ENCODE assay signal across 31 cellular contexts in genomic region chr10:57320416-57320815, GRCh38.
"Had no signal": no experiment of that assay in that cellular context is flagged by ENCODE, and none has a peak within 500 bp of the region (broad histone marks: within the 10 kb centered on the region; RNA-seq: fewer than 3 reads in every experiment).

No MANE protein-coding gene starts in this region.

- H3K4me3 ChIP-seq: adrenal gland, coronary artery, dorsolateral prefrontal cortex had no signal

- H3K27ac ChIP-seq: adrenal gland, brain microvascular endothelial cell, coronary artery, dorsolateral prefrontal cortex, VCaP had no signal

- H3K27ac Mint-ChIP-seq: activated CD4-positive, alpha-beta memory T cell treated with anti-CD3 and anti-CD28 coated beads for 36 hours; activated CD8-positive, alpha-beta memory T cell treated with anti-CD3 and anti-CD28 coated beads, Interleukin-2, amount 10 ng/mL, durations not matched to agents 7 days and 5 days; activated CD8-positive, alpha-beta T cell treated with anti-CD3 and anti-CD28 coated beads, Interleukin-2, amount 10 ng/mL, durations not matched to agents 7 days and 5 days; activated naive CD4-positive, alpha-beta T cell treated with anti-CD3 and anti-CD28 coated beads for 36 hours; activated naive CD4-positive, alpha-beta T cell treated with anti-CD3 and anti-CD28 coated beads, Interleukin-2, amount 50 U/mL, for 24 hours; activated naive CD8-positive, alpha-beta T cell treated with anti-CD3 and anti-CD28 coated beads for 36 hours; activated naive CD8-positive, alpha-beta T cell treated with anti-CD3 and anti-CD28 coated beads, Interleukin-2, amount 50 U/mL, for 24 hours; activated T-helper 1 cell treated with anti-CD3 and anti-CD28 coated beads, Interleukin-12 subunit alpha, Interleukin-12 subunit beta, Interleukin-2, Interleukin-4 antibody, amounts not matched to agents 30 ng/mL and 10 ng/mL and 1 ng/mL, durations not matched to agents 14 hours and 24 hours and 36 hours; activated T-helper 2 cell treated with anti-CD3 and anti-CD28 coated beads, Interferon-gamma antibody, Interleukin-2, Interleukin-4, amounts not matched to agents 10 μg/mL and 5 μg/mL and 100 μg/mL, durations not matched to agents 14 hours and 24 hours and 36 hours; dendritic cell treated with granulocyte-macrophage colony-stimulating factor and Interleukin-4, amounts not matched to agents 40 ng/mL and 50 ng/mL, for 4 days; endodermal cell; WTC11 had no signal

- ATAC-seq: activated CD8-positive, alpha-beta memory T cell treated with anti-CD3 and anti-CD28 coated beads, Interleukin-2, amount 10 ng/mL, durations not matched to agents 7 days and 5 days; activated CD8-positive, alpha-beta T cell treated with anti-CD3 and anti-CD28 coated beads, Interleukin-2, amount 10 ng/mL, durations not matched to agents 7 days and 5 days; activated naive CD8-positive, alpha-beta T cell treated with anti-CD3 and anti-CD28 coated beads, Interleukin-2, amount 50 U/mL, for 24 hours; esophagus mucosa; WTC11 had no signal

- H3K4me1 Mint-ChIP-seq: activated CD8-positive, alpha-beta memory T cell treated with anti-CD3 and anti-CD28 coated beads, Interleukin-2, amount 10 ng/mL, durations not matched to agents 7 days and 5 days; activated naive CD4-positive, alpha-beta T cell treated with anti-CD3 and anti-CD28 coated beads, Interleukin-2, amount 50 U/mL, for 24 hours; activated naive CD8-positive, alpha-beta T cell treated with anti-CD3 and anti-CD28 coated beads for 36 hours; activated naive CD8-positive, alpha-beta T cell treated with anti-CD3 and anti-CD28 coated beads, Interleukin-2, amount 50 U/mL, for 24 hours; central memory CD8-positive, alpha-beta T cell; endodermal cell; WTC11 had no signal

- H3K36me3 Mint-ChIP-seq: activated CD4-positive, alpha-beta memory T cell treated with anti-CD3 and anti-CD28 coated beads for 36 hours; activated CD8-positive, alpha-beta memory T cell treated with anti-CD3 and anti-CD28 coated beads, Interleukin-2, amount 10 ng/mL, durations not matched to agents 7 days and 5 days; activated naive CD4-positive, alpha-beta T cell treated with anti-CD3 and anti-CD28 coated beads, Interleukin-2, amount 50 U/mL, for 24 hours; activated naive CD8-positive, alpha-beta T cell treated with anti-CD3 and anti-CD28 coated beads for 36 hours; WTC11 had no signal

- DNase-seq: activated CD4-positive, alpha-beta memory T cell treated with anti-CD3 and anti-CD28 coated beads for 36 hours; activated CD4-positive, alpha-beta T cell treated with anti-CD3 and anti-CD28 coated beads for 1 hour; activated CD4-positive, alpha-beta T cell treated with anti-CD3 and anti-CD28 coated beads for 48 hours; activated CD8-positive, alpha-beta memory T cell treated with anti-CD3 and anti-CD28 coated beads, Interleukin-2, amount 10 ng/mL, durations not matched to agents 7 days and 5 days; activated CD8-positive, alpha-beta memory T cell treated with anti-CD3 and anti-CD28 coated beads, Interleukin-2, amount 50 U/mL, for 4 hours; activated CD8-positive, alpha-beta T cell treated with anti-CD3 and anti-CD28 coated beads, Interleukin-2, amount 10 ng/mL, durations not matched to agents 7 days and 5 days; activated effector memory CD4-positive, alpha-beta T cell treated with anti-CD3 and anti-CD28 coated beads, Interleukin-2, amount 50 U/mL, for 16 hours; activated naive CD4-positive, alpha-beta T cell treated with anti-CD3 and anti-CD28 coated beads for 36 hours; activated naive CD8-positive, alpha-beta T cell treated with anti-CD3 and anti-CD28 coated beads for 36 hours; activated naive CD8-positive, alpha-beta T cell treated with anti-CD3 and anti-CD28 coated beads, Interleukin-2, amount 50 U/mL, for 24 hours; activated T-cell treated with anti-CD3 and anti-CD28 coated beads, Interleukin-2, amount 50 U/mL, for 1 hour; activated T-cell treated with anti-CD3 and anti-CD28 coated beads, Interleukin-2, amount 50 U/mL, for 48 hours; adrenal gland; amygdala; aorta; brain microvascular endothelial cell; dorsolateral prefrontal cortex; effector memory CD4-positive, alpha-beta T cell; endodermal cell; foreskin fibroblast; head of caudate nucleus; T-helper 2 cell had no signal

- H3K4me3 Mint-ChIP-seq: activated CD4-positive, alpha-beta memory T cell treated with anti-CD3 and anti-CD28 coated beads for 36 hours; activated CD8-positive, alpha-beta memory T cell treated with anti-CD3 and anti-CD28 coated beads, Interleukin-2, amount 10 ng/mL, durations not matched to agents 7 days and 5 days; activated CD8-positive, alpha-beta T cell treated with anti-CD3 and anti-CD28 coated beads, Interleukin-2, amount 10 ng/mL, durations not matched to agents 7 days and 5 days; activated naive CD4-positive, alpha-beta T cell treated with anti-CD3 and anti-CD28 coated beads for 36 hours; activated naive CD4-positive, alpha-beta T cell treated with anti-CD3 and anti-CD28 coated beads, Interleukin-2, amount 50 U/mL, for 24 hours; activated naive CD8-positive, alpha-beta T cell treated with anti-CD3 and anti-CD28 coated beads for 36 hours; activated naive CD8-positive, alpha-beta T cell treated with anti-CD3 and anti-CD28 coated beads, Interleukin-2, amount 50 U/mL, for 24 hours; activated T-helper 1 cell treated with anti-CD3 and anti-CD28 coated beads, Interleukin-12 subunit alpha, Interleukin-12 subunit beta, Interleukin-2, Interleukin-4 antibody, amounts not matched to agents 30 ng/mL and 10 ng/mL and 1 ng/mL, durations not matched to agents 14 hours and 24 hours and 36 hours; central memory CD8-positive, alpha-beta T cell; dendritic cell treated with granulocyte-macrophage colony-stimulating factor and Interleukin-4, amounts not matched to agents 40 ng/mL and 50 ng/mL, for 4 days; endodermal cell; WTC11 had no signal

- H3K27me3 Mint-ChIP-seq: activated CD4-positive, alpha-beta memory T cell treated with anti-CD3 and anti-CD28 coated beads for 36 hours; activated CD8-positive, alpha-beta memory T cell treated with anti-CD3 and anti-CD28 coated beads, Interleukin-2, amount 10 ng/mL, durations not matched to agents 7 days and 5 days; activated naive CD4-positive, alpha-beta T cell treated with anti-CD3 and anti-CD28 coated beads, Interleukin-2, amount 50 U/mL, for 24 hours; activated naive CD8-positive, alpha-beta T cell treated with anti-CD3 and anti-CD28 coated beads for 36 hours; activated naive CD8-positive, alpha-beta T cell treated with anti-CD3 and anti-CD28 coated beads, Interleukin-2, amount 50 U/mL, for 24 hours; central memory CD8-positive, alpha-beta T cell; dendritic cell treated with granulocyte-macrophage colony-stimulating factor and Interleukin-4, amounts not matched to agents 40 ng/mL and 50 ng/mL, for 4 days had no signal

- H3K9me3 Mint-ChIP-seq: activated CD4-positive, alpha-beta memory T cell treated with anti-CD3 and anti-CD28 coated beads for 36 hours; activated naive CD4-positive, alpha-beta T cell treated with anti-CD3 and anti-CD28 coated beads for 36 hours; activated naive CD4-positive, alpha-beta T cell treated with anti-CD3 and anti-CD28 coated beads, Interleukin-2, amount 50 U/mL, for 24 hours; activated naive CD8-positive, alpha-beta T cell treated with anti-CD3 and anti-CD28 coated beads for 36 hours; activated naive CD8-positive, alpha-beta T cell treated with anti-CD3 and anti-CD28 coated beads, Interleukin-2, amount 50 U/mL, for 24 hours; activated T-helper 1 cell treated with anti-CD3 and anti-CD28 coated beads, Interleukin-12 subunit alpha, Interleukin-12 subunit beta, Interleukin-2, Interleukin-4 antibody, amounts not matched to agents 30 ng/mL and 10 ng/mL and 1 ng/mL, durations not matched to agents 14 hours and 24 hours and 36 hours; activated T-helper 2 cell treated with anti-CD3 and anti-CD28 coated beads, Interferon-gamma antibody, Interleukin-2, Interleukin-4, amounts not matched to agents 10 μg/mL and 5 μg/mL and 100 μg/mL, durations not matched to agents 14 hours and 24 hours and 36 hours; dendritic cell treated with granulocyte-macrophage colony-stimulating factor and Interleukin-4, amounts not matched to agents 40 ng/mL and 50 ng/mL, for 4 days had no signal

- H3K36me3 ChIP-seq: adrenal gland, brain microvascular endothelial cell had no signal

- H3K27me3 ChIP-seq: adrenal gland, brain microvascular endothelial cell had no signal

- H3K9me3 ChIP-seq: adrenal gland had no signal
